17 cellular contexts compared by ENCODE assay signal in the genomic region with DNA sequence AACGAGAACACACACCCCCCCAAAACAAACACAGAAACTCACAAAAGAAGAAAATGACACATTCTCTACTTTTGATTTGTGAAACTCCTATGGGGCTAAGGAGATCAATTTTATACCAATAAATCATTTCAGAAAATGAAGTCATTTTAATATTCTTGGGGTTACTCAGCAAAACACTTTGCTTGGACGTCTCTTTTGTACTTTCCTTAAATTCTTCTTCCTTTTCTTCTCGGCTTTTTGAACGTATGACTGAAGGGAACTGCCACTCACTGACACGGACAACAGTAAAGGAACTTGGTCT.
A peak's percentile ranks its signal among the peaks of the same experiment; 100 is the strongest.
DNase-seq lines count a peak whose midpoint lies in the region; ATAC-seq and TF ChIP-seq lines count a peak whose summit lies in the region.
"Had no signal": no experiment of that assay in that cellular context is flagged by ENCODE, and none has a peak within 500 bp of the region (broad histone marks: within the 10 kb centered on the region; RNA-seq: fewer than 3 reads in every experiment).

No MANE protein-coding gene starts in this region.

- TF ChIP-seq CTCF in PC-9 (conservative IDR thresholded peaks at IDR 0.05), result no peak
- no peak for TF ChIP-seq CTCF in hepatocyte (IDR thresholded peaks at IDR 0.05; ENCODE audit: poor library complexity)
- TF ChIP-seq CTCF in testis (IDR thresholded peaks at IDR 0.05), result no peak
- TF ChIP-seq CTCF in CD8-positive, alpha-beta T cell (IDR thresholded peaks at IDR 0.05), result no peak

- intact Hi-C loops in PC-9 (cut with micrococcal nuclease; ENCODE audit: unreplicated experiment), result no loop called here
- intact Hi-C loops in testis (cut with DNase I; ENCODE audit: low total_unique reads), result no loop called here
- intact Hi-C loops in CD8-positive, alpha-beta T cell (cut with DNase I, micrococcal nuclease), result no loop called here

- peaks cover 0 to 13% of the 10 kb centered on the region in 2 donors for H3K36me3 Mint-ChIP-seq in activated naive CD4-positive, alpha-beta T cell treated with anti-CD3 and anti-CD28 coated beads, Interleukin-2, amount 50 U/mL, for 72 hours
- no peaks in the 10 kb centered on the region for H3K36me3 Mint-ChIP-seq in CD8-positive, alpha-beta T cell
- H3K36me3 Mint-ChIP-seq: T-cell had no signal

- CTCF ChIA-PET in PC-9 (lab: Charles Lee), result no interaction called here
- CTCF ChIA-PET in CD8-positive, alpha-beta T cell (lab: Charles Lee), result interaction anchor here (0.9 to 1.3 kb wide), 3 partner anchors 9 to 358 kb away, joined by 3 to 6 read pairs (median 3); no protein-coding TSS in a partner anchor

- peaks cover 50% of the 10 kb centered on the region for H3F3A ChIP-seq in PC-9 (ENCODE audit: insufficient read depth, low read depth)

- in situ Hi-C loops in HAP-1 (cut with MboI; ENCODE audit: low sequenced_read_pairs), result no loop called here

- H3K4me1 ChIP-seq in PC-9 (replicated peaks; ENCODE audit: insufficient read depth), result peaks cover 54% of the 10 kb centered on the region
- H3K4me1 ChIP-seq in hepatocyte (ENCODE audit: insufficient read depth), result peaks cover 36% of the 10 kb centered on the region
- H3K4me1 ChIP-seq in testis, result peaks cover 21% of the 10 kb centered on the region
- no peaks in the 10 kb centered on the region for H3K4me1 ChIP-seq in HAP-1
- H3K4me1 ChIP-seq in CD8-positive, alpha-beta T cell (ENCODE audit: insufficient read depth, low read length), result no peaks in the 10 kb centered on the region

- H3K36me3 ChIP-seq in PC-9 (ENCODE audit: low read depth) (no peaks in the 10 kb centered on the region), hepatocyte (replicated peaks; ENCODE audit: insufficient read depth, low read depth) (no peaks in the 10 kb centered on the region), testis (ENCODE audit: low read depth, missing control alignments) (no peaks in the 10 kb centered on the region), HAP-1 (replicated peaks) (no peaks in the 10 kb centered on the region)
- no peaks in the 10 kb centered on the region for H3K36me3 ChIP-seq in CD8-positive, alpha-beta T cell (ENCODE audit: insufficient read depth, low read length)
- H3K36me3 ChIP-seq: spleen, WERI-Rb-1 had no signal

- whole genome bisulfite sequencing in hepatocyte (ENCODE audit: low lambda C conversion rate, missing lambda C conversion rate), result 76% methylated on average over 5 of the region's 5 CpGs
- 75 to 77% methylated on average over 5 of the region's 5 CpGs for WGBS in testis, 2 donors

- H3K79me2 ChIP-seq in PC-9 (ENCODE audit: low read depth) (peaks cover 28% of the 10 kb centered on the region), hepatocyte (no peaks in the 10 kb centered on the region)

- no peaks in the 10 kb centered on the region for H3K27me3 ChIP-seq in PC-9 (ENCODE audit: insufficient read depth, low read depth)
- no peaks in the 10 kb centered on the region for H3K27me3 ChIP-seq in hepatocyte
- H3K27me3 ChIP-seq in testis, result no peaks in the 10 kb centered on the region
- no peaks in the 10 kb centered on the region for H3K27me3 ChIP-seq in HAP-1 (ENCODE audit: low read depth)
- H3K27me3 ChIP-seq in CD8-positive, alpha-beta T cell (ENCODE audit: insufficient read depth, low read length), result no peaks in the 10 kb centered on the region
- H3K27me3 ChIP-seq: spleen had no signal

- POLR2A ChIA-PET in PC-9 (lab: Charles Lee; ENCODE audit: unreplicated experiment), result no interaction called here
- POLR2A ChIA-PET in CD8-positive, alpha-beta T cell (lab: Charles Lee), result no interaction called here

- no TSS peak for BruUV-seq in PC-9 (replicated peaks; lab: Mats Ljungman, UMichigan)

- H3K27ac ChIP-seq in PC-9 (peak overlapping the region; percentile 99), hepatocyte (peak overlapping the region; percentile 84), testis (peak overlapping the region; percentile 52 to 57)
- H3K27ac ChIP-seq in CD8-positive, alpha-beta T cell (ENCODE audit: low read depth, low read length), result no peak overlapping the region
- H3K27ac ChIP-seq: WERI-Rb-1 had no signal

- no peak for TF ChIP-seq POLR2A in testis (IDR thresholded peaks at IDR 0.05)

- H3K4me3 ChIP-seq in PC-9 (0 out of 2 replicates have a peak overlapping the region, but pooled peaks have one; percentile 63), hepatocyte (no peak overlapping the region), testis (no peak overlapping the region), HAP-1 (no peak overlapping the region)
- H3K4me3 ChIP-seq in CD8-positive, alpha-beta T cell (ENCODE audit: low read depth, low read length), result no peak overlapping the region
- H3K4me3 ChIP-seq: spleen had no signal

- peak in 1 of 2 donors; percentile 29 for ATAC-seq in activated naive CD4-positive, alpha-beta T cell treated with anti-CD3 and anti-CD28 coated beads, Interleukin-2, amount 50 U/mL, for 72 hours
- ATAC-seq in CD8-positive, alpha-beta T cell, result no peak
- ATAC-seq: left lobe of liver, T-cell had no signal

- H3K9me3 Mint-ChIP-seq in activated naive CD4-positive, alpha-beta T cell treated with anti-CD3 and anti-CD28 coated beads, Interleukin-2, amount 50 U/mL, for 72 hours, result peaks cover 0 to 13% of the 10 kb centered on the region in 2 donors
- H3K9me3 Mint-ChIP-seq in CD8-positive, alpha-beta T cell, result no peaks in the 10 kb centered on the region
- H3K9me3 Mint-ChIP-seq: T-cell had no signal

- no peak for DNase-seq in activated naive CD4-positive, alpha-beta T cell treated with anti-CD3 and anti-CD28 coated beads, Interleukin-2, amount 50 U/mL, for 72 hours (ENCODE audit: low spot score in 2 of 2)
- no peak for DNase-seq in activated naive CD4-positive, alpha-beta T cell (lab: John Stamatoyannopoulos, UW)
- DNase-seq in PC-9 (no peak), hepatocyte (ENCODE audit: low spot score) (no peak), testis (no peak), HAP-1 (ENCODE audit: low spot score in 2 of 2) (no peak), NCI-H2081 treated with DMSO at 0.1 percent for 48 hours (lab: John Stamatoyannopoulos, UW) (no peak)
- DNase-seq in CD8-positive, alpha-beta T cell, result no peak
- DNase-seq: activated effector memory CD4-positive, alpha-beta T cell treated with anti-CD3 and anti-CD28 coated beads, Interleukin-2, amount 50 U/mL, for 16 hours; aorta; NCI-H446 treated with DMSO at 0.1 percent for 48 hours; Right ventricle myocardium superior; spleen; T-cell; WERI-Rb-1 had no signal

- no peaks in the 10 kb centered on the region for H3K4me1 Mint-ChIP-seq in CD8-positive, alpha-beta T cell (ENCODE audit: low read depth)
- H3K4me1 Mint-ChIP-seq: T-cell had no signal

- H3K27ac Mint-ChIP-seq in activated naive CD4-positive, alpha-beta T cell treated with anti-CD3 and anti-CD28 coated beads, Interleukin-2, amount 50 U/mL, for 72 hours, result peak overlapping the region; percentile 0 to 11
- no peak overlapping the region for H3K27ac Mint-ChIP-seq in CD8-positive, alpha-beta T cell
- H3K27ac Mint-ChIP-seq: T-cell had no signal

- no peak overlapping the region for H3K4me3 Mint-ChIP-seq in CD8-positive, alpha-beta T cell
- H3K4me3 Mint-ChIP-seq: T-cell had no signal

- H3K9me2 ChIP-seq in PC-9 (ENCODE audit: insufficient read depth) (no peaks in the 10 kb centered on the region), hepatocyte (replicated peaks; ENCODE audit: insufficient read depth) (no peaks in the 10 kb centered on the region)

- no peaks in the 10 kb centered on the region for H4K20me1 ChIP-seq in PC-9 (ENCODE audit: insufficient read depth)
- H4K20me1 ChIP-seq in hepatocyte (ENCODE audit: insufficient read depth, poor library complexity, severe bottlenecking), result no peaks in the 10 kb centered on the region

- H3K27me3 Mint-ChIP-seq in CD8-positive, alpha-beta T cell (ENCODE audit: low read depth), result no peaks in the 10 kb centered on the region
- H3K27me3 Mint-ChIP-seq: progenitor cell of endocrine pancreas, T-cell had no signal

- H3K9me3 ChIP-seq in PC-9 (ENCODE audit: insufficient read depth, low read depth) (no peaks in the 10 kb centered on the region), hepatocyte (ENCODE audit: low read depth) (no peaks in the 10 kb centered on the region), testis (no peaks in the 10 kb centered on the region), HAP-1 (no peaks in the 10 kb centered on the region)
- H3K9me3 ChIP-seq in CD8-positive, alpha-beta T cell (ENCODE audit: low read length), result no peaks in the 10 kb centered on the region
- H3K9me3 ChIP-seq: spleen had no signal

- H2AFZ ChIP-seq in PC-9 (no peak overlapping the region), hepatocyte (no peak overlapping the region)

- H3K4me2 ChIP-seq in PC-9, result peak overlapping the region; percentile 69
- H3K4me2 ChIP-seq in hepatocyte, result no peak overlapping the region
